ENCODE assay signal across 14 cellular contexts in genomic region chr6:91141352-91141751, GRCh38.
DNase-seq lines count a peak whose midpoint lies in the region; ATAC-seq and TF ChIP-seq lines count a peak whose summit lies in the region.
"Had no signal": no experiment of that assay in that cellular context is flagged by ENCODE, and none has a peak within 500 bp of the region (broad histone marks: within the 10 kb centered on the region; RNA-seq: fewer than 3 reads in every experiment).

No MANE protein-coding gene starts in this region.

- H3K9me3 ChIP-seq in SJCRH30 (replicated peaks) (no peaks in the 10 kb centered on the region; the same call in 1 of the 2 replicates), tibial nerve (no peaks in the 10 kb centered on the region)

- H3K4me1 ChIP-seq in SJCRH30 (peaks cover 26% of the 10 kb centered on the region), tibial nerve (no peaks in the 10 kb centered on the region)

- no peak for TF ChIP-seq CTCF in NB4 (IDR thresholded peaks at IDR 0.05; ENCODE audit: low read depth, low read length)
- no peak for TF ChIP-seq CTCF in tibial nerve (IDR thresholded peaks at IDR 0.05)

- H3K27me3 ChIP-seq in SJCRH30, result no peaks in the 10 kb centered on the region
- H3K27me3 ChIP-seq in tibial nerve, result no peaks in the 10 kb centered on the region

- in situ Hi-C loops in KBM-7 (cut with MboI; ENCODE audit: low pct_unique_long_range_greater_than_20kb, low sequenced_read_pairs), result no loop called here

- ATAC-seq in HG03175 (IDR thresholded peaks at IDR 0.05; ENCODE audit: unreplicated experiment), result no peak

- TF ChIP-seq EP300 in tibial nerve (IDR thresholded peaks at IDR 0.05), result no peak

- no peak for TF ChIP-seq POLR2A in NB4 (IDR thresholded peaks at IDR 0.05; ENCODE audit: extremely low read depth, insufficient read length)
- TF ChIP-seq POLR2A in tibial nerve (IDR thresholded peaks at IDR 0.05), result no peak

- DNase-seq in KBM-7 (peak; percentile 58), NB4 (ENCODE audit: low read depth) (peak; percentile 76), SJCRH30 (peak in 1 of 2 experiments; percentile 27), stromal cell of bone marrow (ENCODE audit: low read depth) (peak; percentile 2), tibial nerve (ENCODE audit: low spot score in 2 of 2) (no peak), OCI-M2 (lab: John Stamatoyannopoulos, UW; ENCODE audit: unreplicated experiment) (no peak)
- DNase-seq: CD4-positive, CD25-positive, alpha-beta regulatory T cell; H9; NCI-H1092 treated with DMSO at 0.1 percent for 48 hours; NCI-H2107; NCI-H2227 treated with DMSO at 0.1 percent for 48 hours; NCI-H524; PC-9 had no signal

- 79 to 90% methylated on average over 3 of the region's 3 CpGs for WGBS in tibial nerve, 2 donors

- H3K27ac ChIP-seq in SJCRH30, result peak overlapping the region; percentile 7; the same call in 1 of the 2 replicates
- H3K27ac ChIP-seq in tibial nerve, result no peak overlapping the region
- H3K27ac ChIP-seq: PC-9 had no signal

- H3K4me3 ChIP-seq in NB4 (ENCODE audit: low read depth, low read length) (no peak overlapping the region), SJCRH30 (no peak overlapping the region), tibial nerve (no peak overlapping the region)
- H3K4me3 ChIP-seq: PC-9 had no signal

- H3K36me3 ChIP-seq in SJCRH30 (no peaks in the 10 kb centered on the region), tibial nerve (no peaks in the 10 kb centered on the region)

Comparison
In these comparisons a context has a peak if more than half of its experiments do, and no peak if none do; other contexts are left out.
1. DNase-seq: peak in KBM-7 (single experiment), NB4 (single experiment) and stromal cell of bone marrow (single experiment); none in tibial nerve (0 of 2) and OCI-M2 (single experiment).